Comparison of ENCODE assay signal across 9 cellular contexts in genomic region chr1:204258213-204259115, GRCh38. TPM values are rescaled to one million over a fixed set of nuclear protein-coding genes. Genes with fewer than 3 reads are reported as not detected.
A peak's percentile ranks its signal among the peaks of the same experiment; 100 is the strongest.
DNase-seq lines count a peak whose midpoint lies in the region; ATAC-seq, FAIRE-seq and TF ChIP-seq lines count a peak whose summit lies in the region.
"Had no signal": no experiment of that assay in that cellular context is flagged by ENCODE, and none has a peak within 500 bp of the region (broad histone marks: within the 10 kb centered on the region; RNA-seq: fewer than 3 reads in every experiment).

No MANE protein-coding gene starts in this region.

- no peak for TF ChIP-seq CTCF in natural killer cell (IDR thresholded peaks at IDR 0.05)
- TF ChIP-seq CTCF in fibroblast of villous mesenchyme (IDR thresholded peaks at IDR 0.05; ENCODE audit: insufficient read depth, low read depth, low read length), result peak; percentile 95
- TF ChIP-seq CTCF in pancreas (IDR thresholded peaks at IDR 0.05), result peak; percentile 40 to 70 (median 58)

- no peaks in the 10 kb centered on the region for H3K9me3 Mint-ChIP-seq in natural killer cell
- H3K9me3 Mint-ChIP-seq in natural killer cell treated with Interleukin-12 subunit alpha and Interleukin-12 subunit beta and Interleukin-15 and Interleukin-18, amount 100 ng/mL, for 72 hours, result no peaks in the 10 kb centered on the region

- DNase-seq in natural killer cell (peak; percentile 17), NCI-H2107 treated with DMSO at 0.1 percent for 48 hours (lab: John Stamatoyannopoulos, UW; ENCODE audit: unreplicated experiment) (peak; percentile 65), fibroblast of villous mesenchyme (ENCODE audit: low read depth) (peak; percentile 73), pancreas (peak; percentile 46 to 84 (median 64))
- DNase-seq in natural killer cell treated with Interleukin-12 subunit alpha and Interleukin-12 subunit beta and Interleukin-15 and Interleukin-18, amount 100 ng/mL, for 72 hours (ENCODE audit: low spot score), result no peak
- peak in 2 of 3 experiments; percentile 2 to 10 for DNase-seq in activated CD8-positive, alpha-beta memory T cell treated with anti-CD3 and anti-CD28 coated beads for 48 hours (ENCODE audit: low read depth in 2 of 3, low spot score in 2 of 3)

- H3K27me3 Mint-ChIP-seq in natural killer cell (ENCODE audit: low read depth in 2 of 2), result peaks cover 0 to 3% of the 10 kb centered on the region in 2 donors
- peaks cover 0 to 2% of the 10 kb centered on the region in 2 donors for H3K27me3 Mint-ChIP-seq in natural killer cell treated with Interleukin-12 subunit alpha and Interleukin-12 subunit beta and Interleukin-15 and Interleukin-18, amount 100 ng/mL, for 72 hours

- ATAC-seq in natural killer cell, result peak in 1 of 3 donors; percentile 42
- no peak for ATAC-seq in natural killer cell treated with Interleukin-12 subunit alpha and Interleukin-12 subunit beta and Interleukin-15 and Interleukin-18, amount 100 ng/mL, for 72 hours
- ATAC-seq in pancreas, result peak; percentile 79 to 90 (median 84)
- no peak for ATAC-seq in HG03378 (IDR thresholded peaks at IDR 0.05; ENCODE audit: unreplicated experiment)
- ATAC-seq in HG03432 (IDR thresholded peaks at IDR 0.05; ENCODE audit: unreplicated experiment), result no peak

- H3K4me3 ChIP-seq in fibroblast of villous mesenchyme (ENCODE audit: low read depth, low read length), result no peak overlapping the region
- no peak overlapping the region for H3K4me3 ChIP-seq in pancreas

- no peak overlapping the region for H3K4me3 Mint-ChIP-seq in natural killer cell
- no peak overlapping the region for H3K4me3 Mint-ChIP-seq in natural killer cell treated with Interleukin-12 subunit alpha and Interleukin-12 subunit beta and Interleukin-15 and Interleukin-18, amount 100 ng/mL, for 72 hours

- peaks cover 0 to 3% (median 0%) of the 10 kb centered on the region in 3 donors for H3K4me1 ChIP-seq in pancreas

- H3K27me3 ChIP-seq in pancreas, result no peaks in the 10 kb centered on the region

- no peaks in the 10 kb centered on the region for H3K9me3 ChIP-seq in pancreas

- no peak for FAIRE-seq in pancreas (lab: Jason Lieb, UNC)

- no peak overlapping the region for H3K27ac ChIP-seq in pancreas
- H3K27ac ChIP-seq: epithelial cell of prostate had no signal

- H3K36me3 ChIP-seq in pancreas, result peaks cover 0 to 12% (median 6%) of the 10 kb centered on the region in 3 donors

- H3K36me3 Mint-ChIP-seq in natural killer cell, result no peaks in the 10 kb centered on the region
- no peaks in the 10 kb centered on the region for H3K36me3 Mint-ChIP-seq in natural killer cell treated with Interleukin-12 subunit alpha and Interleukin-12 subunit beta and Interleukin-15 and Interleukin-18, amount 100 ng/mL, for 72 hours

- intact Hi-C loops in natural killer cell (cut with micrococcal nuclease) (loop anchor here (1.0 kb wide), 1 partner anchor 105 kb away; no protein-coding TSS in a partner anchor), pancreas (cut with DNase I) (loop anchor here (5.0 to 10.0 kb wide), 2 partner anchors 104 to 106 kb away; no protein-coding TSS in a partner anchor)

- no peaks in the 10 kb centered on the region for H3K4me1 Mint-ChIP-seq in natural killer cell
- no peaks in the 10 kb centered on the region for H3K4me1 Mint-ChIP-seq in natural killer cell treated with Interleukin-12 subunit alpha and Interleukin-12 subunit beta and Interleukin-15 and Interleukin-18, amount 100 ng/mL, for 72 hours (ENCODE audit: low read depth in 2 of 2)

- no peak overlapping the region for H3K27ac Mint-ChIP-seq in natural killer cell
- H3K27ac Mint-ChIP-seq in natural killer cell treated with Interleukin-12 subunit alpha and Interleukin-12 subunit beta and Interleukin-15 and Interleukin-18, amount 100 ng/mL, for 72 hours, result no peak overlapping the region

- 61 to 66% methylated on average over 7 of the region's 7 CpGs for WGBS in pancreas, 2 donors

RNA-seq across cellular contexts. Expression of gene GOLT1A, which starts 44.7 kb away (rescaled TPM):
- not detected for total RNA-seq in natural killer cell
- not detected for total RNA-seq in natural killer cell treated with Interleukin-12 subunit alpha and Interleukin-12 subunit beta and Interleukin-15 and Interleukin-18, amount 100 ng/mL, for 72 hours
- total RNA-seq in fibroblast of villous mesenchyme, result not detected in 2 replicates
- 1 to 10 TPM; 6.0 to 9.1 (median 7.4) TPM for total RNA-seq in pancreas
- 10 to 100 TPM; 18.7 to 38.8 TPM for polyA plus RNA-seq in pancreas

Comparison
In these comparisons a context has a peak if more than half of its experiments do, and no peak if none do; other contexts are left out.
1. ATAC-seq: peak in pancreas (4 of 4); none in natural killer cell treated with Interleukin-12 subunit alpha and Interleukin-12 subunit beta and Interleukin-15 and Interleukin-18, amount 100 ng/mL, for 72 hours (0 of 2), HG03378 (single experiment) and HG03432 (single experiment).